25 cellular contexts compared by ENCODE assay signal in the genomic region with DNA sequence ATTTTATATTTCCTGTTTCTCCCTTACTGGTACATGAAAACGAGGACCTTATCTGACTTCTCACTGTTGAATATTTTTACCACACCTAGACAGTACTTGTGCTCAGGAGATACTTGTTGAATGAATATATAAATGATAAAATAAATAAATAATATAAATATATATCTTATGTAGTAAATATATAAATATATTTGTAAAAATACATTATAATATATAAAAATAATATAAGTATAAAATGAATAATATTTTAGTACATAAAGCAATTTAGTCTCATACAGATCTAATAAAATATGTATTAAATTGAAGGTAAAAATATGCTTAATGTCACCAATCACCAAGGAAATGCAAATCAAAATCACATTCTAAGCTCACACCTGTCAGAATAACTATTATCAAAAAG.
"Had no signal": no experiment of that assay in that cellular context is flagged by ENCODE, and none has a peak within 500 bp of the region (broad histone marks: within the 10 kb centered on the region; RNA-seq: fewer than 3 reads in every experiment).

No MANE protein-coding gene starts in this region.

- H3K4me3 ChIP-seq: K562, SJSA1, SK-N-MC had no signal

- ATAC-seq: K562, Panc1, PC-3, Right ventricle myocardium inferior had no signal

- H3K36me3 ChIP-seq: SJSA1 had no signal

- DNase-seq: Kasumi-1, MM.1S, NCI-H1092 treated with DMSO at 0.1 percent for 48 hours, NCI-H1436, NCI-H187, NCI-H2029, NCI-H2081 treated with DMSO at 0.1 percent for 48 hours, NCI-H2171, NCI-H226, NCI-H446, NCI-H510A, NCI-H524 treated with DMSO at 0.1 percent for 48 hours, NCI-H69, NCI-H774, PC-3, SHP77 treated with DMSO at 0.1 percent for 48 hours had no signal

- H3K9me3 ChIP-seq: SJSA1 had no signal

- H3K27ac ChIP-seq: HL-60, KMS-11, SJSA1, SK-N-MC had no signal

- H3K27ac Mint-ChIP-seq: IgD-negative memory B cell had no signal

- H3K4me3 Mint-ChIP-seq: IgD-negative memory B cell had no signal

- H3K4me1 ChIP-seq: SJSA1 had no signal

- H3K36me3 Mint-ChIP-seq: IgD-negative memory B cell had no signal

- FAIRE-seq: HTR-8/SVneo, K562 had no signal

- H3K27me3 ChIP-seq: SJSA1 had no signal
